31 cellular contexts compared by ENCODE assay signal in the genomic region with DNA sequence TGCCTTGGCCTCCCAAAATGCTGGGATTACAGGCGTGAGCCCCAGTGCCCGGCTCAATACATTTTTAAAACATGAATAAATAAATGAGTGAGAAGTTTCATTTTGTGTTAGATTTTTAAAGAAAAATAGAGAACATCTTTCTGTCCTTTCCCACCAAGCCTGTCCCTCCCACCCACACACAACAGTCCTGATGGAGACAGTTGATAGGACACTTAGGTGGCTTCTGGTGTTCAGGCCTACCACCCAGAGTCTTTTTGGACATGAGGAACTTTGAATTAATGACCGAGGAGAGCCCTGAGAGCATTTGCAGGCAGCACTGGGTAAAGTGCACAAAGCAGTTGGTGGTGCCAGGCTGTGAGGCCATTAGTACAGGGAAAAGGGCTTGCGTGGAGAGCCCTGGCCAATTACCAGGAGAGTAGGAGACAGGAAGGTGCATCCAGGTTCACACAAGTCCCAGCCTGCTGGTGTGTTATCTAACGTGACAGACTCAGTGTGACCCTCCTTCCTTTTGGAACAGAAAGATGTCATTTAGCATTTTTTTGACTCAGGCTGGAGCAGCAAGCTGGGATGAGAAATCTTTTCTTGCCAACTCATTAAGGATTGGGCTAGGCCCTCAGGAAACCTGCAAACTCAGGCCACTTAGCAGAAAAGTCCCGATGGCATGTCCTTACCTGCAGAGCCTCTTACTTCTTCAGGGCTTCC.
"Had no signal": no experiment of that assay in that cellular context is flagged by ENCODE, and none has a peak within 500 bp of the region (broad histone marks: within the 10 kb centered on the region; RNA-seq: fewer than 3 reads in every experiment).

No MANE protein-coding gene starts in this region.

- H3K27me3 Mint-ChIP-seq: activated naive CD8-positive, alpha-beta T cell; naive thymus-derived CD8-positive, alpha-beta T cell had no signal

- H3K27me3 ChIP-seq: dorsolateral prefrontal cortex, esophagus squamous epithelium, hepatocyte, pancreas, suprapubic skin, tibial artery had no signal

- H3K9me3 Mint-ChIP-seq: effector memory CD8-positive, alpha-beta T cell; naive thymus-derived CD8-positive, alpha-beta T cell had no signal

- H3K4me1 Mint-ChIP-seq: naive thymus-derived CD8-positive, alpha-beta T cell; neural crest cell; stimulated activated naive B cell treated with anti-CD40 and anti-IgM and Interleukin-4, amounts not matched to agents 10 μg/mL and 1 μg/mL and 100 μg/mL, for 72 hours had no signal

- H3K4me1 ChIP-seq: pancreas, prostate gland, suprapubic skin, tibial artery had no signal

- H3K36me3 Mint-ChIP-seq: activated naive CD8-positive, alpha-beta T cell; naive thymus-derived CD8-positive, alpha-beta T cell; stimulated activated naive B cell treated with anti-CD40 and anti-IgM and Interleukin-4, amounts not matched to agents 10 μg/mL and 1 μg/mL and 100 μg/mL, for 72 hours had no signal

- DNase-seq: activated CD4-positive, alpha-beta T cell treated with anti-CD3 and anti-CD28 coated beads for 48 hours; activated CD4-positive, alpha-beta T cell treated with anti-CD3 and anti-CD28 coated beads, Interleukin-2, amount 50 U/mL, for 48 hours; activated CD8-positive, alpha-beta memory T cell treated with anti-CD3 and anti-CD28 coated beads for 24 hours; activated effector memory CD4-positive, alpha-beta T cell treated with Interleukin-2 at 50 U/mL for 16 hours; activated naive CD4-positive, alpha-beta T cell treated with Interleukin-2 at 50 U/mL for 16 hours; anterior cingulate cortex; cerebellar nuclear complex; effector memory CD8-positive, alpha-beta T cell; esophagus squamous epithelium; glutamatergic neuron; kidney; left colon; naive thymus-derived CD8-positive, alpha-beta T cell; nucleus accumbens; pancreas; retina; stimulated activated CD4-positive, alpha-beta T cell treated with anti-CD3 and anti-CD28 coated beads, Interleukin-1b, Interleukin-23, amount 100 ng/mL, for 48 hours; stimulated activated CD4-positive, alpha-beta T cell treated with anti-CD3 and anti-CD28 coated beads, Interleukin-4, amount 100 ng/mL, for 4 hours; stimulated activated CD8-positive, alpha-beta memory T cell treated with anti-CD3 and anti-CD28 coated beads, Interleukin-4, amount 100 ng/mL, for 48 hours; stimulated activated naive B cell treated with anti-CD40 and anti-IgM and Interleukin-4, amounts not matched to agents 10 μg/mL and 1 μg/mL and 100 μg/mL, for 72 hours; tibial artery; WERI-Rb-1 had no signal

- H3K9me3 ChIP-seq: esophagus squamous epithelium, pancreas, prostate gland, suprapubic skin, tibial artery had no signal

- ATAC-seq: activated CD4-positive, CD25-positive, alpha-beta regulatory T cell treated with anti-CD3 and anti-CD28 coated beads, Interleukin-2, amount 50 U/mL, for 24 hours; effector memory CD8-positive, alpha-beta T cell; left colon; naive thymus-derived CD8-positive, alpha-beta T cell; pancreas; stimulated activated naive B cell treated with anti-CD40 and anti-IgM and Interleukin-4, amounts not matched to agents 10 μg/mL and 1 μg/mL and 100 μg/mL, for 72 hours had no signal

- H3K36me3 ChIP-seq: esophagus squamous epithelium, pancreas, prostate gland, suprapubic skin, tibial artery, WERI-Rb-1 had no signal

- H3K27ac Mint-ChIP-seq: activated naive CD8-positive, alpha-beta T cell; stimulated activated naive B cell treated with anti-CD40 and anti-IgM and Interleukin-4, amounts not matched to agents 10 μg/mL and 1 μg/mL and 100 μg/mL, for 72 hours had no signal

- H3K4me3 Mint-ChIP-seq: activated naive CD8-positive, alpha-beta T cell; effector memory CD8-positive, alpha-beta T cell; naive thymus-derived CD8-positive, alpha-beta T cell; neural crest cell; stimulated activated naive B cell treated with anti-CD40 and anti-IgM and Interleukin-4, amounts not matched to agents 10 μg/mL and 1 μg/mL and 100 μg/mL, for 72 hours had no signal

- H3K4me3 ChIP-seq: coronary artery, dorsolateral prefrontal cortex, esophagus squamous epithelium, hepatocyte, pancreas, prostate gland, smooth muscle cell, suprapubic skin, tibial artery had no signal

- H3K27ac ChIP-seq: coronary artery, dorsolateral prefrontal cortex, hepatocyte, pancreas, prostate gland, suprapubic skin, tibial artery, WERI-Rb-1 had no signal
